12 cellular contexts compared by ENCODE assay signal in genomic region chr2:105904938-105905337, GRCh38.
A peak's percentile ranks its signal among the peaks of the same experiment; 100 is the strongest.
DNase-seq lines count a peak whose midpoint lies in the region; ATAC-seq and TF ChIP-seq lines count a peak whose summit lies in the region.
"Had no signal": no experiment of that assay in that cellular context is flagged by ENCODE, and none has a peak within 500 bp of the region (broad histone marks: within the 10 kb centered on the region; RNA-seq: fewer than 3 reads in every experiment).

No MANE protein-coding gene starts in this region.

- peaks cover 0 to 6% (median 0%) of the 10 kb centered on the region in 6 donors for H3K36me3 ChIP-seq in spleen
- H3K36me3 ChIP-seq: MG63, neutrophil had no signal

- intact Hi-C loops in spleen (cut with DNase I; ENCODE audit: low total_unique reads) = no loop called here

- H3K27ac Mint-ChIP-seq in stimulated activated effector memory CD8-positive, alpha-beta T cell treated with anti-CD3 and anti-CD28 coated beads, Interleukin-12 subunit alpha, Interleukin-12 subunit beta, amount 100 ng/mL, for 72 hours = no peak overlapping the region
- H3K27ac Mint-ChIP-seq in HFFc6 = no peak overlapping the region

- no peaks in the 10 kb centered on the region for H3K36me3 Mint-ChIP-seq in stimulated activated effector memory CD8-positive, alpha-beta T cell treated with anti-CD3 and anti-CD28 coated beads, Interleukin-12 subunit alpha, Interleukin-12 subunit beta, amount 100 ng/mL, for 72 hours
- H3K36me3 Mint-ChIP-seq in HFFc6 (ENCODE audit: low read depth) = 0 out of 2 replicates have a peak, but pooled peaks cover 3% of the 10 kb centered on the region

- H3K9me3 Mint-ChIP-seq in stimulated activated effector memory CD8-positive, alpha-beta T cell treated with anti-CD3 and anti-CD28 coated beads, Interleukin-12 subunit alpha, Interleukin-12 subunit beta, amount 100 ng/mL, for 72 hours = peaks cover 2% of the 10 kb centered on the region
- peaks cover 3% of the 10 kb centered on the region; the same call in 1 of the 2 replicates for H3K9me3 Mint-ChIP-seq in HFFc6

- H3K27ac ChIP-seq in spleen = no peak overlapping the region
- H3K27ac ChIP-seq: neutrophil had no signal

- H3K27me3 Mint-ChIP-seq in HFFc6 (ENCODE audit: insufficient read depth) = peaks cover 13% of the 10 kb centered on the region

- H3K27me3 ChIP-seq in spleen (replicated peaks in 1 of 7) = no peaks in the 10 kb centered on the region
- H3K27me3 ChIP-seq: MG63, neutrophil had no signal

- peaks cover 0 to 9% (median 0%) of the 10 kb centered on the region in 6 donors for H3K4me1 ChIP-seq in spleen

- TF ChIP-seq CTCF in HFFc6 (IDR thresholded peaks at IDR 0.05) (no peak), spleen (IDR thresholded peaks at IDR 0.05 in 8 of 11, conservative IDR thresholded peaks at IDR 0.05 in 3 of 11) (no peak)

- H3K4me3 Mint-ChIP-seq in stimulated activated effector memory CD8-positive, alpha-beta T cell treated with anti-CD3 and anti-CD28 coated beads, Interleukin-12 subunit alpha, Interleukin-12 subunit beta, amount 100 ng/mL, for 72 hours = no peak overlapping the region
- no peak overlapping the region for H3K4me3 Mint-ChIP-seq in HFFc6

- ATAC-seq in GM19023 (IDR thresholded peaks at IDR 0.05; ENCODE audit: unreplicated experiment) = peak; percentile 85
- ATAC-seq in GM21526 (IDR thresholded peaks at IDR 0.05; ENCODE audit: low FRiP score, unreplicated experiment) = peak; percentile 81
- peak; percentile 93 for ATAC-seq in HG03103 (IDR thresholded peaks at IDR 0.05; ENCODE audit: low read depth, unreplicated experiment)
- ATAC-seq in stimulated activated effector memory CD8-positive, alpha-beta T cell treated with anti-CD3 and anti-CD28 coated beads, Interleukin-12 subunit alpha, Interleukin-12 subunit beta, amount 100 ng/mL, for 72 hours = peak; percentile 76
- ATAC-seq: left lobe of liver had no signal

- H3K4me3 ChIP-seq in spleen = no peak overlapping the region
- H3K4me3 ChIP-seq: MG63 had no signal

- DNase-seq in stimulated activated effector memory CD8-positive, alpha-beta T cell treated with anti-CD3 and anti-CD28 coated beads, Interleukin-12 subunit alpha, Interleukin-12 subunit beta, amount 100 ng/mL, for 72 hours (ENCODE audit: low spot score in 2 of 2) = no peak
- no peak for DNase-seq in HFFc6
- no peak for DNase-seq in spleen
- no peak for DNase-seq in UCSD-AML1 (lab: John Stamatoyannopoulos, UW; ENCODE audit: unreplicated experiment)
- DNase-seq: activated effector memory CD4-positive, alpha-beta T cell treated with anti-CD3 and anti-CD28 coated beads, Interleukin-2, amount 50 U/mL, for 16 hours; MG63; NK-92 treated with Interleukin-12 subunit alpha and Interleukin-12 subunit beta, amount 100 ng/mL, for 24 hours had no signal

- peaks cover 37% of the 10 kb centered on the region for H3K4me1 Mint-ChIP-seq in stimulated activated effector memory CD8-positive, alpha-beta T cell treated with anti-CD3 and anti-CD28 coated beads, Interleukin-12 subunit alpha, Interleukin-12 subunit beta, amount 100 ng/mL, for 72 hours
- H3K4me1 Mint-ChIP-seq in HFFc6 (ENCODE audit: low read depth) = peaks cover 6% of the 10 kb centered on the region; the same call in 1 of the 2 replicates

- H3K9me3 ChIP-seq in spleen = peaks cover 0 to 17% (median 11%) of the 10 kb centered on the region in 8 donors
- H3K9me3 ChIP-seq: MG63, neutrophil had no signal

- 56 to 75% (median 64%) methylated on average over 2 of the region's 2 CpGs for WGBS in spleen, 5 donors

- no peak for TF ChIP-seq POLR2A in spleen (IDR thresholded peaks at IDR 0.05)
